10 cellular contexts compared by ENCODE assay signal in genomic region chr3:197501496-197501878, GRCh38.
A peak's percentile ranks its signal among the peaks of the same experiment; 100 is the strongest.
DNase-seq lines count a peak whose midpoint lies in the region; ATAC-seq and TF ChIP-seq lines count a peak whose summit lies in the region.
"Had no signal": no experiment of that assay in that cellular context is flagged by ENCODE, and none has a peak within 500 bp of the region (broad histone marks: within the 10 kb centered on the region; RNA-seq: fewer than 3 reads in every experiment).

No MANE protein-coding gene starts in this region.

- ATAC-seq in GM21717 (IDR thresholded peaks at IDR 0.05; ENCODE audit: unreplicated experiment) (peak; percentile 27), GM18907 (IDR thresholded peaks at IDR 0.05; ENCODE audit: unreplicated experiment) (no peak), HG02938 (IDR thresholded peaks at IDR 0.05; ENCODE audit: unreplicated experiment) (no peak)
- ATAC-seq in stimulated activated memory B cell treated with anti-CD40 and anti-IgM and Interleukin-4, amounts not matched to agents 10 μg/mL and 1 μg/mL and 100 μg/mL, for 72 hours = no peak

- H3K27ac Mint-ChIP-seq in stimulated activated memory B cell treated with anti-CD40 and anti-IgM and Interleukin-4, amounts not matched to agents 10 μg/mL and 1 μg/mL and 100 μg/mL, for 72 hours = no peak overlapping the region

- DNase-seq in CD1c-positive myeloid dendritic cell (ENCODE audit: extremely low spot score) = peak; percentile 40
- DNase-seq in NOMO-1 (lab: John Stamatoyannopoulos, UW; ENCODE audit: unreplicated experiment in 2 of 2) = peak; percentile 88 to 97
- peak; percentile 55 for DNase-seq in fibroblast of pulmonary artery (ENCODE audit: low read depth)
- no peak for DNase-seq in NCI-H774 (lab: John Stamatoyannopoulos, UW)
- DNase-seq: sigmoid colon had no signal

- no peaks in the 10 kb centered on the region for H3K9me3 Mint-ChIP-seq in stimulated activated memory B cell treated with anti-CD40 and anti-IgM and Interleukin-4, amounts not matched to agents 10 μg/mL and 1 μg/mL and 100 μg/mL, for 72 hours

- H3K36me3 Mint-ChIP-seq in stimulated activated memory B cell treated with anti-CD40 and anti-IgM and Interleukin-4, amounts not matched to agents 10 μg/mL and 1 μg/mL and 100 μg/mL, for 72 hours = no peaks in the 10 kb centered on the region

- H3K4me1 Mint-ChIP-seq in stimulated activated memory B cell treated with anti-CD40 and anti-IgM and Interleukin-4, amounts not matched to agents 10 μg/mL and 1 μg/mL and 100 μg/mL, for 72 hours = peaks cover 7% of the 10 kb centered on the region

- no peak overlapping the region for H3K4me3 ChIP-seq in fibroblast of pulmonary artery (replicated peaks; ENCODE audit: low read depth, low read length)
- H3K4me3 ChIP-seq: sigmoid colon, upper lobe of left lung had no signal

- H3K27me3 Mint-ChIP-seq in stimulated activated memory B cell treated with anti-CD40 and anti-IgM and Interleukin-4, amounts not matched to agents 10 μg/mL and 1 μg/mL and 100 μg/mL, for 72 hours = peaks cover 12% of the 10 kb centered on the region

- H3K4me3 Mint-ChIP-seq in stimulated activated memory B cell treated with anti-CD40 and anti-IgM and Interleukin-4, amounts not matched to agents 10 μg/mL and 1 μg/mL and 100 μg/mL, for 72 hours = no peak overlapping the region

- no peak for TF ChIP-seq CTCF in fibroblast of pulmonary artery (IDR thresholded peaks at IDR 0.05; ENCODE audit: low read length, missing control alignments)
